30 cellular contexts compared by ENCODE assay signal in genomic region chr5:117161718-117162386, GRCh38.
DNase-seq lines count a peak whose midpoint lies in the region; ATAC-seq, FAIRE-seq and TF ChIP-seq lines count a peak whose summit lies in the region.
"Had no signal": no experiment of that assay in that cellular context is flagged by ENCODE, and none has a peak within 500 bp of the region (broad histone marks: within the 10 kb centered on the region; RNA-seq: fewer than 3 reads in every experiment).

No MANE protein-coding gene starts in this region.

- H3K4me3 Mint-ChIP-seq in WTC11 (no peak overlapping the region), neural progenitor cell (no peak overlapping the region)
- H3K4me3 Mint-ChIP-seq: activated CD4-positive, alpha-beta T cell treated with anti-CD3 and anti-CD28 coated beads, Interleukin-2, amount 10 ng/mL, durations not matched to agents 7 days and 5 days; activated naive CD8-positive, alpha-beta T cell; IgD-negative memory B cell; natural killer cell had no signal

- CTCF ChIA-PET in WTC11 (lab: Charles Lee) = no interaction called here
- CTCF ChIA-PET in RWPE1 (lab: Yijun Ruan, JAX) = interaction anchor here (0.7 kb wide), 1 partner anchor 1852 kb away, joined by 4 read pairs; no protein-coding TSS in a partner anchor

- H3K27me3 ChIP-seq in neural progenitor cell = no peaks in the 10 kb centered on the region
- H3K27me3 ChIP-seq: colonic mucosa, gastroesophageal sphincter had no signal

- H3K4me1 Mint-ChIP-seq in WTC11 (peaks cover 70% of the 10 kb centered on the region), neural progenitor cell (peaks cover 8% of the 10 kb centered on the region)
- H3K4me1 Mint-ChIP-seq: activated CD4-positive, alpha-beta T cell treated with anti-CD3 and anti-CD28 coated beads, Interleukin-2, amount 10 ng/mL, durations not matched to agents 7 days and 5 days; IgD-negative memory B cell; natural killer cell had no signal

- DNase-seq in WTC11 (ENCODE audit: low spot score) = no peak
- DNase-seq in inferior parietal cortex (ENCODE audit: extremely low spot score) = peak; percentile 35
- peak; percentile 20 for DNase-seq in neural progenitor cell (ENCODE audit: low spot score)
- no peak for DNase-seq in GM12892 (ENCODE audit: insufficient read length)
- no peak for DNase-seq in DMS153 (lab: John Stamatoyannopoulos, UW)
- DNase-seq in RWPE1 (ENCODE audit: low spot score) = no peak
- DNase-seq in stimulated activated CD4-positive, alpha-beta T cell treated with anti-CD3 and anti-CD28 coated beads, Interleukin-2, amount 100 ng/mL, for 48 hours = no peak
- DNase-seq: activated CD4-positive, alpha-beta T cell treated with anti-CD3 and anti-CD28 coated beads, Interleukin-2, amount 10 ng/mL, durations not matched to agents 7 days and 5 days; activated effector memory CD4-positive, alpha-beta T cell treated with anti-CD3 and anti-CD28 coated beads, Interleukin-2, amount 50 U/mL, for 16 hours; activated T-cell treated with anti-CD3 and anti-CD28 coated beads, Interleukin-2, amount 50 U/mL, for 1 hour; aorta; C1 segment of cervical spinal cord; colonic mucosa; effector CD8-positive, alpha-beta T cell; mucosa of descending colon; natural killer cell; NCI-H146; NCI-H446; NCI-H774; ovary; stimulated activated CD4-positive, alpha-beta T cell treated with anti-CD3 and anti-CD28 coated beads, Interleukin-12 subunit alpha, Interleukin-12 subunit beta, amount 100 ng/mL, for 4 hours; stimulated activated CD4-positive, alpha-beta T cell treated with anti-CD3 and anti-CD28 coated beads, Interleukin-4, amount 100 ng/mL, for 4 hours; trophoblast cell had no signal

- H3K4me3 ChIP-seq in neural progenitor cell = no peak overlapping the region
- H3K4me3 ChIP-seq: colonic mucosa, gastroesophageal sphincter, mucosa of descending colon, ovary had no signal

- H3K4me1 ChIP-seq in neural progenitor cell = peaks cover 12% of the 10 kb centered on the region
- H3K4me1 ChIP-seq: colonic mucosa, gastroesophageal sphincter had no signal

- TF ChIP-seq POLR2A in GM12892 (IDR thresholded peaks at IDR 0.05; ENCODE audit: low read depth, low read length) = no peak

- peak overlapping the region; percentile 83 for H2AFZ ChIP-seq in neural progenitor cell (replicated peaks)

- H4K20me1 ChIP-seq in neural progenitor cell (ENCODE audit: low read depth) = no peaks in the 10 kb centered on the region

- H3K9ac ChIP-seq in neural progenitor cell = no peak overlapping the region

- no peak overlapping the region for H3K27ac ChIP-seq in neural progenitor cell
- H3K27ac ChIP-seq in RWPE1 = no peak overlapping the region
- H3K27ac ChIP-seq: colonic mucosa, gastroesophageal sphincter, ovary had no signal

- POLR2A ChIA-PET in WTC11 (lab: Charles Lee) (no interaction called here), RWPE1 (lab: Yijun Ruan, JAX; ENCODE audit: low non-redundant PET) (no interaction called here)

- H3K9me3 Mint-ChIP-seq in WTC11 (no peaks in the 10 kb centered on the region), neural progenitor cell (no peaks in the 10 kb centered on the region)
- H3K9me3 Mint-ChIP-seq: activated CD4-positive, alpha-beta T cell treated with anti-CD3 and anti-CD28 coated beads, Interleukin-2, amount 10 ng/mL, durations not matched to agents 7 days and 5 days; IgD-negative memory B cell had no signal

- no peaks in the 10 kb centered on the region for H3K9me3 ChIP-seq in neural progenitor cell (ENCODE audit: low read depth)
- H3K9me3 ChIP-seq: colonic mucosa, gastroesophageal sphincter, mucosa of descending colon, ovary had no signal

- no peaks in the 10 kb centered on the region for H3K79me2 ChIP-seq in neural progenitor cell (ENCODE audit: low read depth)

- H3K27me3 Mint-ChIP-seq in WTC11 (ENCODE audit: low read depth) (no peaks in the 10 kb centered on the region), neural progenitor cell (ENCODE audit: insufficient read depth, low read depth) (peaks cover 4% of the 10 kb centered on the region)
- H3K27me3 Mint-ChIP-seq: activated CD4-positive, alpha-beta T cell treated with anti-CD3 and anti-CD28 coated beads, Interleukin-2, amount 10 ng/mL, durations not matched to agents 7 days and 5 days; activated naive CD8-positive, alpha-beta T cell; IgD-negative memory B cell had no signal

- H3K36me3 Mint-ChIP-seq in WTC11 (no peaks in the 10 kb centered on the region), neural progenitor cell (no peaks in the 10 kb centered on the region)
- H3K36me3 Mint-ChIP-seq: activated naive CD8-positive, alpha-beta T cell; IgD-negative memory B cell had no signal

- no peaks in the 10 kb centered on the region for H3F3A ChIP-seq in neural progenitor cell (ENCODE audit: low read depth)

- FAIRE-seq in GM12892 (lab: Jason Lieb, UNC) = no peak
- FAIRE-seq: bronchial epithelial cell, G401.6, islet of Langerhans, RCC 7860 had no signal

- H3K27ac Mint-ChIP-seq in WTC11 = peak overlapping the region; percentile 16; the same call in 1 of the 2 replicates
- no peak overlapping the region for H3K27ac Mint-ChIP-seq in neural progenitor cell
- H3K27ac Mint-ChIP-seq: activated CD4-positive, alpha-beta T cell treated with anti-CD3 and anti-CD28 coated beads, Interleukin-2, amount 10 ng/mL, durations not matched to agents 7 days and 5 days; activated naive CD8-positive, alpha-beta T cell; IgD-negative memory B cell; natural killer cell had no signal

- H3K4me2 ChIP-seq in neural progenitor cell = no peak overlapping the region

- ATAC-seq in WTC11 = peak; percentile 46
- ATAC-seq: gastroesophageal sphincter, mucosa of descending colon, natural killer cell had no signal

- H3K36me3 ChIP-seq in neural progenitor cell = no peaks in the 10 kb centered on the region
- H3K36me3 ChIP-seq: colonic mucosa, gastroesophageal sphincter, ovary had no signal

- TF ChIP-seq CTCF in WTC11 (IDR thresholded peaks at IDR 0.05) (no peak), neural progenitor cell (IDR thresholded peaks at IDR 0.05) (no peak), RWPE1 (conservative IDR thresholded peaks at IDR 0.05; ENCODE audit: low read depth) (no peak)

TF ChIP-seq in WTC11, 78 proteins besides CTCF, POLR2A, EP300 and RAD21:
- TF ChIP-seq SMAD4 (CRISPR knock-in tag; IDR thresholded peaks at IDR 0.05) (no peak), ZNF532 (CRISPR knock-in tag; IDR thresholded peaks at IDR 0.05; ENCODE audit: borderline replicate concordance) (no peak), NR1H2 (CRISPR knock-in tag; IDR thresholded peaks at IDR 0.05) (no peak), NFATC4 (CRISPR knock-in tag; IDR thresholded peaks at IDR 0.05) (no peak), FOXP1 (CRISPR knock-in tag; IDR thresholded peaks at IDR 0.05; ENCODE audit: borderline replicate concordance) (no peak), PRRX2 (CRISPR knock-in tag; IDR thresholded peaks at IDR 0.05) (no peak), E2F5 (CRISPR knock-in tag; IDR thresholded peaks at IDR 0.05) (no peak), FOXK1 (CRISPR knock-in tag; IDR thresholded peaks at IDR 0.05) (no peak), ZNF232 (CRISPR knock-in tag; IDR thresholded peaks at IDR 0.05) (no peak), RELA (CRISPR knock-in tag; IDR thresholded peaks at IDR 0.05; ENCODE audit: borderline replicate concordance) (no peak), TEAD1 (CRISPR knock-in tag; IDR thresholded peaks at IDR 0.05) (no peak), ESRRA (CRISPR knock-in tag; IDR thresholded peaks at IDR 0.05; ENCODE audit: borderline replicate concordance) (no peak), GABPB1 (CRISPR knock-in tag; IDR thresholded peaks at IDR 0.05) (no peak), IRF2 (CRISPR knock-in tag; IDR thresholded peaks at IDR 0.05; ENCODE audit: borderline replicate concordance, low read depth) (no peak)
TF ChIP-seq in WTC11: peak in this region for 0.

Comparison
In these comparisons a context has a peak if more than half of its experiments do, and no peak if none do; other contexts are left out.
1. DNase-seq: peak in inferior parietal cortex (single experiment) and neural progenitor cell (single experiment); none in WTC11 (single experiment), GM12892 (single experiment), DMS153 (single experiment), RWPE1 (single experiment) and stimulated activated CD4-positive, alpha-beta T cell treated with anti-CD3 and anti-CD28 coated beads, Interleukin-2, amount 100 ng/mL, for 48 hours (0 of 2).